In the genomic region with DNA sequence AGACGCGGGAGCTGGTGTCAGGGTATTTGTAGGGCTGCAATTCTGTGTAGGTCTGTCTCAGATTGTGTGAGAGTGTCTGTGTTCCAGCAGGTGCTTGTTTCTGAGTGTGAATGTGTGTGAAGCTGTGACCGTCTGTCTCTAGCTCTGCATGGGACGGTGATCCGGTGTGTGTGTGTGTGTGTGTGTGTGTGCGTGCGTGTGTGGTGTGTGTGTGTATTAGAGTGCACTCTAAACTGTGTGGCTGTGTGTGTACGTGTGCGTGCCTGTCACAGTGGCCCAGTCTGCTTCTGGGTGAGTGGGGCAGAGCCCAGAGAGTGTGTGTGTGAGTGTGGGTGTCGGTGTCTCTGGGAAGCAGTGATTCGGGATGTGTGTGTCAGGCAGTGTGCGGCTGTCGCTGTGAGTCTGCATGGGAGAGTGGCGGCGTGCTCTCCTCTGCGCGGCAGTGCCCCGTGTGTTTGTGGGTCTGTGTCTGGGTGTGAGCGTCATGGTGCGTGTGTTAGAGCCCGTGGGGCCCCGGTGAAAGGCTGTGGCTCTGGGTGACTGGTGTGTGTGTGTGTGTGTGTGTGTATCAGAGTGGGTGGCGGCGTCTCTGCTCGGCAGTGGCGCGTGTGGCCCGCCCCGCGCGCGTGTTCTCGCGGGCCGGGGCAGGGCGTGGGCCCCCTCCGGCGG, we compare ENCODE assay signal across 8 cellular contexts. TPM values are rescaled to one million over a fixed set of nuclear protein-coding genes. Genes with fewer than 3 reads are reported as not detected.
DNase-seq lines count a peak whose midpoint lies in the region; ATAC-seq and TF ChIP-seq lines count a peak whose summit lies in the region.

No MANE protein-coding gene starts in this region.

- peak; percentile 80 for DNase-seq in NCI-H748 (lab: John Stamatoyannopoulos, UW; ENCODE audit: unreplicated experiment)
- DNase-seq in NCI-H748 treated with DMSO at 0.1 percent for 48 hours (lab: John Stamatoyannopoulos, UW) = no peak
- no peak for DNase-seq in astrocyte of the cerebellum (ENCODE audit: low read depth)
- DNase-seq in left colon = peak in 1 of 2 donors; percentile 28
- no peak for DNase-seq in smooth muscle cell (lab: John Stamatoyannopoulos, UW; ENCODE audit: unreplicated experiment)
- DNase-seq in NCI-H345 treated with DMSO at 0.1 percent for 48 hours (lab: John Stamatoyannopoulos, UW; ENCODE audit: unreplicated experiment) = no peak
- no peak for DNase-seq in NCI-H2029 (lab: John Stamatoyannopoulos, UW)
- no peak for DNase-seq in GOT3 (lab: John Stamatoyannopoulos, UW)

- peaks cover 83% of the 10 kb centered on the region for H3K27me3 ChIP-seq in smooth muscle cell (ENCODE audit: low read depth)

- peak overlapping the region; percentile 68 for H3K4me2 ChIP-seq in smooth muscle cell

- no peak overlapping the region for H3K9ac ChIP-seq in smooth muscle cell (ENCODE audit: low read depth)

- intact Hi-C loops in left colon (cut with DNase I, micrococcal nuclease) = no loop called here

- no peaks in the 10 kb centered on the region for H3F3A ChIP-seq in smooth muscle cell (ENCODE audit: low read depth)

- H3K9me3 ChIP-seq in smooth muscle cell (replicated peaks; ENCODE audit: low read depth) = no peaks in the 10 kb centered on the region

- 45% methylated on average over 16 of the region's 38 CpGs for WGBS in smooth muscle cell (ENCODE audit: low lambda C conversion rate)

- TF ChIP-seq CTCF in astrocyte of the cerebellum (IDR thresholded peaks at IDR 0.05; ENCODE audit: low read depth, low read length, missing control alignments) (no peak), smooth muscle cell (IDR thresholded peaks at IDR 0.05; ENCODE audit: borderline replicate concordance, insufficient read depth, poor library complexity, severe bottlenecking) (no peak)

- no peaks in the 10 kb centered on the region for H3K36me3 ChIP-seq in smooth muscle cell (ENCODE audit: low read depth)

- H3K79me2 ChIP-seq in smooth muscle cell (ENCODE audit: low read depth) = no peaks in the 10 kb centered on the region

- in situ Hi-C loops in astrocyte of the cerebellum (cut with HindIII; ENCODE audit: low sequenced_read_pairs) = no loop called here

- peak; percentile 52 for ATAC-seq in left colon

- H3K4me3 ChIP-seq in astrocyte of the cerebellum (ENCODE audit: low read depth, low read length) = peak overlapping the region; percentile 16
- no peak overlapping the region for H3K4me3 ChIP-seq in smooth muscle cell

- H3K27ac ChIP-seq in smooth muscle cell (ENCODE audit: low read depth) = no peak overlapping the region

- no peaks in the 10 kb centered on the region for H4K20me1 ChIP-seq in smooth muscle cell (ENCODE audit: low read depth)

- H2AFZ ChIP-seq in smooth muscle cell (ENCODE audit: low read depth) = no peak overlapping the region

- no peaks in the 10 kb centered on the region for H3K4me1 ChIP-seq in smooth muscle cell (ENCODE audit: low read depth)

RNA-seq across cellular contexts. Expression of a gene that starts 0.4 kb away (rescaled TPM):
- total RNA-seq in left colon = 10 to 100 TPM; 28.5 to 50.0 TPM
- total RNA-seq in smooth muscle cell = 0.18 TPM in 1 of 2 replicates, not detected in the other
- polyA plus RNA-seq in smooth muscle cell = 0.18 TPM in 1 of 2 replicates, not detected in the other

Comparison
In these comparisons a context has a peak if more than half of its experiments do, and no peak if none do; other contexts are left out.
1. RNA of a gene that starts 0.4 kb away (total RNA-seq): 28.5 to 50.0 TPM in left colon; 0.18 TPM in smooth muscle cell; every median in the first group is over 10 times any median in the second.